Comparison of ENCODE assay signal across 12 cellular contexts in the genomic region with DNA sequence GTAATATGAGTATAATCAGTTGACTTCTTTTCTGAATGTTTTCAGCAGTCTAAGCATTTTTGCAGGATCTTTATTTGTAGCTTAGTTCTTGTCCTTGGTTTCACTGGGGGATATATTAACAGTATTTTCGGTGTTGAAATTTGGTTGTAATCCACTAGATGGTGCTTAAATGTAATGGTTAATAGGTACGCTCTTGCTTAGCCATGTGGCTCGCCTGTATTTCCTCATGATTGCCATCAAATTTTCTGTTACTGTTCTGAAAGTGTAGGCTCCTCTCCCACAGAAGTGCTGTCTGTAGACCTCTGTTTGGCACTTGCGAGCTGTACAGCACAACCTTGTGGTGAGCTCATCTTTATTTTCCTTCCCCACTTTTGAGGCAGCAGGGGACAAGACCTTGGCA. TPM values are rescaled to one million over a fixed set of nuclear protein-coding genes. Genes with fewer than 3 reads are reported as not detected.
A peak's percentile ranks its signal among the peaks of the same experiment; 100 is the strongest.
DNase-seq lines count a peak whose midpoint lies in the region; ATAC-seq and TF ChIP-seq lines count a peak whose summit lies in the region.
"Had no signal": no experiment of that assay in that cellular context is flagged by ENCODE, and none has a peak within 500 bp of the region (broad histone marks: within the 10 kb centered on the region; RNA-seq: fewer than 3 reads in every experiment).

No MANE protein-coding gene starts in this region.

- no peaks in the 10 kb centered on the region for H3K4me1 ChIP-seq in adrenal gland (replicated peaks in 1 of 2)

- TF ChIP-seq CTCF in epithelial cell of proximal tubule (conservative IDR thresholded peaks at IDR 0.05; ENCODE audit: low read depth, low read length), result peak; percentile 12
- TF ChIP-seq CTCF in adrenal gland (IDR thresholded peaks at IDR 0.05), result no peak

- TF ChIP-seq POLR2A in adrenal gland (IDR thresholded peaks at IDR 0.05), result no peak

- WGBS in adrenal gland, 4 donors, result 61 to 82% (median 69%) methylated on average over 4 of the region's 4 CpGs

- H3K9me3 ChIP-seq in adrenal gland (replicated peaks in 1 of 3), result no peaks in the 10 kb centered on the region

- no peak overlapping the region for H3K27ac ChIP-seq in adrenal gland
- H3K27ac ChIP-seq: SK-N-MC had no signal

- H3K4me3 ChIP-seq in epithelial cell of proximal tubule (ENCODE audit: low read depth, low read length) (no peak overlapping the region), adrenal gland (no peak overlapping the region)
- H3K4me3 ChIP-seq: SK-N-MC had no signal

- DNase-seq in NCI-H2107 treated with DMSO at 0.1 percent for 48 hours (lab: John Stamatoyannopoulos, UW; ENCODE audit: unreplicated experiment) (peak; percentile 27), NCI-H2107 (lab: John Stamatoyannopoulos, UW) (no peak), KBM-7 (peak; percentile 34), RPMI7951 (ENCODE audit: low read depth) (peak; percentile 0), epithelial cell of proximal tubule (ENCODE audit: low read depth) (no peak), adrenal gland (no peak)
- DNase-seq: activated naive CD4-positive, alpha-beta T cell treated with Interleukin-2 at 50 U/mL for 16 hours; GOT3; NCI-H446 treated with DMSO at 0.1 percent for 48 hours had no signal

- intact Hi-C loops in adrenal gland (cut with DNase I), result no loop called here

- H3K36me3 ChIP-seq in adrenal gland (replicated peaks in 1 of 2), result no peaks in the 10 kb centered on the region

- H3K27me3 ChIP-seq in adrenal gland, result no peaks in the 10 kb centered on the region

- ATAC-seq in HG02623 (IDR thresholded peaks at IDR 0.05; ENCODE audit: unreplicated experiment) (no peak), GM21723 (IDR thresholded peaks at IDR 0.05; ENCODE audit: unreplicated experiment) (no peak)

- in situ Hi-C loops in KBM-7 (cut with MboI; ENCODE audit: low pct_unique_long_range_greater_than_20kb, low sequenced_read_pairs), result no loop called here

RNA-seq across cellular contexts. Expression of gene FAAH2, which starts 3.9 kb away (rescaled TPM):
- not detected in 2 replicates for total RNA-seq in RPMI7951 (2014; rRNA removed; shearing (Covaris generic))
- total RNA-seq in epithelial cell of proximal tubule (1.2 and 6.7 TPM in 2 replicates), adrenal gland (1 to 10 TPM in 6 of 8 donors, under 1 TPM in 1, not detected in 1; 0.92 to 4.4 (median 1.8) TPM)
- polyA plus RNA-seq in adrenal gland, result 1 to 10 TPM; 2.9 to 3.9 (median 3.2) TPM

Comparison
In these comparisons a context has a peak if more than half of its experiments do, and no peak if none do; other contexts are left out.
1. DNase-seq: peak in NCI-H2107 treated with DMSO at 0.1 percent for 48 hours (single experiment), KBM-7 (single experiment) and RPMI7951 (single experiment); none in NCI-H2107 (single experiment), epithelial cell of proximal tubule (single experiment) and adrenal gland (0 of 7).